21 cellular contexts compared by ENCODE assay signal in genomic region chr6:44529506-44529905, GRCh38.
A peak's percentile ranks its signal among the peaks of the same experiment; 100 is the strongest.
DNase-seq lines count a peak whose midpoint lies in the region; ATAC-seq and TF ChIP-seq lines count a peak whose summit lies in the region.
"Had no signal": no experiment of that assay in that cellular context is flagged by ENCODE, and none has a peak within 500 bp of the region (broad histone marks: within the 10 kb centered on the region; RNA-seq: fewer than 3 reads in every experiment).

No MANE protein-coding gene starts in this region.

- no peak for TF ChIP-seq CTCF in coronary artery (IDR thresholded peaks at IDR 0.05)

- DNase-seq in H7 (peak; percentile 32), coronary artery (ENCODE audit: low spot score) (peak; percentile 62), islet precursor cell (peak; percentile 27), NCI-H82 treated with DMSO at 0.1 percent for 48 hours (lab: John Stamatoyannopoulos, UW; ENCODE audit: unreplicated experiment) (no peak), kidney glomerular epithelial cell (lab: John Stamatoyannopoulos, UW) (no peak)
- DNase-seq: 8988T; ACHN; AML-193; BE2C; CD4-positive, alpha-beta T cell; CD8-positive, alpha-beta memory T cell; DMS 273 treated with DMSO at 0.1 percent for 48 hours; DMS79; EL; GDM1; HCEC 1CT had no signal

- ATAC-seq in GM18511 (IDR thresholded peaks at IDR 0.05; ENCODE audit: unreplicated experiment): no peak
- ATAC-seq: A549, GM12878 had no signal

- no peaks in the 10 kb centered on the region for H3K36me3 ChIP-seq in H7 (replicated peaks; ENCODE audit: control insufficient read depth, insufficient read depth, low read length)
- H3K36me3 ChIP-seq: BE2C; BLaER1 treated with 17β-estradiol and CSF1 and Interleukin-3, amounts not matched to agents 10 nM and 100 nM had no signal

- H3K27ac ChIP-seq in coronary artery: no peak overlapping the region
- H3K27ac ChIP-seq: A549; BLaER1 treated with 17β-estradiol and CSF1 and Interleukin-3, amounts not matched to agents 10 nM and 100 nM had no signal

- no peaks in the 10 kb centered on the region for H3K27me3 ChIP-seq in H7 (ENCODE audit: control insufficient read depth, insufficient read depth, low read length)

- H3K4me3 ChIP-seq in H7 (ENCODE audit: insufficient read depth, low read depth, low read length) (no peak overlapping the region), coronary artery (no peak overlapping the region)
- H3K4me3 ChIP-seq: A549; BLaER1 treated with 17β-estradiol and CSF1 and Interleukin-3, amounts not matched to agents 10 nM and 100 nM; GM12878; GM23338 had no signal

Comparison
In these comparisons a context has a peak if more than half of its experiments do, and no peak if none do; other contexts are left out.
1. DNase-seq: peak in H7 (single experiment), coronary artery (single experiment) and islet precursor cell (single experiment); none in NCI-H82 treated with DMSO at 0.1 percent for 48 hours (single experiment) and kidney glomerular epithelial cell (single experiment).